In genomic region chr7:86785641-86786040, GRCh38 we compare ENCODE assay signal across 12 cellular contexts.
DNase-seq lines count a peak whose midpoint lies in the region; ATAC-seq, FAIRE-seq and TF ChIP-seq lines count a peak whose summit lies in the region.
"Had no signal": no experiment of that assay in that cellular context is flagged by ENCODE, and none has a peak within 500 bp of the region (broad histone marks: within the 10 kb centered on the region; RNA-seq: fewer than 3 reads in every experiment).

No MANE protein-coding gene starts in this region.

- H4K20me1 ChIP-seq in K562 (replicated peaks; ENCODE audit: control insufficient read depth, insufficient read depth, low read length) = no peaks in the 10 kb centered on the region

- H3K79me2 ChIP-seq in K562 (ENCODE audit: control insufficient read depth, insufficient read depth, low read length) = no peaks in the 10 kb centered on the region

- no peak for TF ChIP-seq EP300 in K562 (IDR thresholded peaks at IDR 0.05; ENCODE audit: low read length)

- no peaks in the 10 kb centered on the region for H3K36me3 ChIP-seq in K562 (ENCODE audit: control insufficient read depth, insufficient read depth, low read length)

- TF ChIP-seq CTCF in K562 (IDR thresholded peaks at IDR 0.05 in 2 of 3, conservative IDR thresholded peaks at IDR 0.05 in 1 of 3; ENCODE audit: insufficient read depth in 2 of 3, low read depth in 1 of 3, low read length in 3 of 3) = no peak
- no peak for TF ChIP-seq CTCF in CD14-positive monocyte (IDR thresholded peaks at IDR 0.05)

- no peak for TF ChIP-seq RAD21 in K562 (CRISPR knock-in tag; conservative IDR thresholded peaks at IDR 0.05 in 1 of 2, IDR thresholded peaks at IDR 0.05 in 1 of 2)

- no peaks in the 10 kb centered on the region for H3K4me1 Mint-ChIP-seq in CD14-positive monocyte

- DNase-seq in K562 (ENCODE audit: extremely low read depth in 1 of 4, low spot score in 3 of 4) = no peak
- DNase-seq in CD14-positive monocyte (ENCODE audit: low spot score) = no peak
- no peak for DNase-seq in NK-92 (lab: John Stamatoyannopoulos, UW; ENCODE audit: unreplicated experiment)
- no peak for DNase-seq in left cardiac atrium
- DNase-seq: foreskin melanocyte; left ventricle myocardium superior; occipital lobe; stimulated activated CD4-positive, alpha-beta T cell treated with anti-CD3 and anti-CD28 coated beads, Interleukin-4, amount 100 ng/mL, for 1 hour had no signal

- CTCF ChIA-PET in K562 (lab: Yijun Ruan, JAX; ENCODE audit: low intra/inter-chr PET ratio) = no interaction called here

- peaks cover 0 to 7% (median 5%) of the 10 kb centered on the region in 7 donors for H3K9me3 Mint-ChIP-seq in CD14-positive monocyte

- peak; percentile 62 for ATAC-seq in GM19025 (IDR thresholded peaks at IDR 0.05; ENCODE audit: low read depth, unreplicated experiment)
- ATAC-seq in GM21786 (IDR thresholded peaks at IDR 0.05; ENCODE audit: unreplicated experiment) = peak; percentile 86
- peak; percentile 73 for ATAC-seq in HG03280 (IDR thresholded peaks at IDR 0.05; ENCODE audit: unreplicated experiment)
- ATAC-seq in K562 = 0 out of 3 replicates have a peak, but pooled peaks have one; percentile 27
- no peak for ATAC-seq in GM18520 (IDR thresholded peaks at IDR 0.05; ENCODE audit: unreplicated experiment)
- no peak for ATAC-seq in left cardiac atrium
- ATAC-seq: left ventricle myocardium superior had no signal

- no peak for FAIRE-seq in K562 (lab: Jason Lieb, UNC)

- H3K4me3 ChIP-seq in K562 = no peak overlapping the region

- no peak overlapping the region for H3K27ac Mint-ChIP-seq in CD14-positive monocyte

- H3K9ac ChIP-seq in K562 (ENCODE audit: insufficient read depth in 1 of 2, low read depth in 2 of 2, low read length in 2 of 2) = no peak overlapping the region

- peaks cover 0 to 10% of the 10 kb centered on the region in 2 experiments; a peak in 3 of 5 replicates for H3K27me3 ChIP-seq in K562 (ENCODE audit: control insufficient read depth in 2 of 2, insufficient read depth in 2 of 2, low read length in 2 of 2)

- H3K36me3 Mint-ChIP-seq in CD14-positive monocyte = no peaks in the 10 kb centered on the region

- peaks cover 0 to 5% of the 10 kb centered on the region in 2 experiments; a peak in 1 of 5 replicates for H3K4me1 ChIP-seq in K562 (replicated peaks in 1 of 2; ENCODE audit: control insufficient read depth in 2 of 2, insufficient read depth in 2 of 2, low read length in 2 of 2)

- in situ Hi-C loops in K562 (cut with MboI) = no loop called here

- no peak overlapping the region for H2AFZ ChIP-seq in K562 (ENCODE audit: low read depth, low read length)

- BruUV-seq in K562 (replicated peaks; lab: Mats Ljungman, UMichigan) = no TSS peak

- no peak overlapping the region for H3K4me2 ChIP-seq in K562 (ENCODE audit: insufficient read depth, low read length)

- H3K27ac ChIP-seq in K562 (ENCODE audit: extremely low read depth, low read depth, low read length) = no peak overlapping the region

- intact Hi-C loops in K562 (cut with micrococcal nuclease) (no loop called here), CD14-positive monocyte (cut with micrococcal nuclease) (no loop called here), left cardiac atrium (cut with DNase I) (no loop called here)

- 0% methylated on average over 3 of the region's 3 CpGs for WGBS in K562 (ENCODE audit: insufficient coverage, low coverage, missing lambda C conversion rate)

- no peaks in the 10 kb centered on the region for H3K9me3 ChIP-seq in K562 (replicated peaks; ENCODE audit: control insufficient read depth, insufficient read depth, low read depth, low read length)

- H3K27me3 Mint-ChIP-seq in CD14-positive monocyte (ENCODE audit: low read depth in 3 of 3) = peaks cover 0 to 2% (median 0%) of the 10 kb centered on the region in 3 donors

- H3K4me3 Mint-ChIP-seq in CD14-positive monocyte = no peak overlapping the region

- POLR2A ChIA-PET in K562 (lab: Yijun Ruan, JAX) = no interaction called here

- H3K9me1 ChIP-seq in K562 (ENCODE audit: control insufficient read depth, insufficient read depth, low read length) = no peaks in the 10 kb centered on the region

- no peak for TF ChIP-seq POLR2A in K562 (conservative IDR thresholded peaks at IDR 0.05)

TF ChIP-seq in K562, 482 proteins besides CTCF, POLR2A, EP300 and RAD21 (continues in another document):
- TF ChIP-seq MITF (IDR thresholded peaks at IDR 0.05) (no peak), KDM2B (CRISPR knock-in tag; IDR thresholded peaks at IDR 0.05) (no peak), RREB1 (CRISPR knock-in tag; IDR thresholded peaks at IDR 0.05) (no peak), HDGF (IDR thresholded peaks at IDR 0.05) (no peak), ESRRA (IDR thresholded peaks at IDR 0.05; ENCODE audit: borderline replicate concordance, low read depth) (no peak), SIN3B (IDR thresholded peaks at IDR 0.05; ENCODE audit: low read depth) (no peak), CREB3L1 (IDR thresholded peaks at IDR 0.05; ENCODE audit: borderline replicate concordance, low read depth) (no peak), KAT2B (IDR thresholded peaks at IDR 0.05; ENCODE audit: low read depth, low read length) (no peak)

Comparison
In these comparisons a context has a peak if more than half of its experiments do, and no peak if none do; other contexts are left out.
1. ATAC-seq: peak in GM19025 (single experiment), GM21786 (single experiment), HG03280 (single experiment) and K562 (single experiment); none in GM18520 (single experiment) and left cardiac atrium (0 of 2).